10 cellular contexts compared by ENCODE assay signal in the genomic region with DNA sequence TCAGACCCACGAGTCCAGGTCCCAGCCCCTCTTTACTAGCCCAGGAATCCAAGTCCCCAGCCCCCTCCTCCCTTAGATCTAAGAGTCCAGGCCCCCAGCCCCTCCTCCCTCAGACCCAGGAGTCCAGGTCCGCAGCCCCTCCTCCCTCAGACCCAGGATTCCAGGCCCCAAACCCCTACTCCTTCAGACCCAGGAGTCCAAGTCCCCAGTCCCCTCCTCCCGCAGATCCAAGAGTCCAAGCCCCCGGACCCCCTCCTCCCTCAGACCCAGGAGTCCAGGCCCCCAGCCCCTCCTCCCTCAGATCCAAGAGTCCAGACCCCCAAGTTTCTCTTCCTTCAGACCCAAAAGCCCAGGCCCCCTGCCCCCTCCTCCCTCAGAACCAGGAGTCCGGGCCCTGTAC. TPM values are rescaled to one million over a fixed set of nuclear protein-coding genes. Genes with fewer than 3 reads are reported as not detected.
A peak's percentile ranks its signal among the peaks of the same experiment; 100 is the strongest.
DNase-seq lines count a peak whose midpoint lies in the region; ATAC-seq, FAIRE-seq and TF ChIP-seq lines count a peak whose summit lies in the region.
"Had no signal": no experiment of that assay in that cellular context is flagged by ENCODE, and none has a peak within 500 bp of the region (broad histone marks: within the 10 kb centered on the region; RNA-seq: fewer than 3 reads in every experiment).

No MANE protein-coding gene starts in this region.

- peak overlapping the region; percentile 27 for H3K4me2 ChIP-seq in endothelial cell of umbilical vein (ENCODE audit: insufficient read depth, low read length)
- peak overlapping the region; percentile 93 for H3K4me2 ChIP-seq in neuronal stem cell (ENCODE audit: insufficient read depth, low read length, poor library complexity, severe bottlenecking)

- H4K91ac ChIP-seq in neuronal stem cell (ENCODE audit: low read depth, low read length, poor library complexity), result no peak overlapping the region

- POLR2A ChIA-PET in Panc1 (lab: Charles Lee) (no interaction called here), endothelial cell of umbilical vein (lab: Charles Lee) (no interaction called here)

- no peak overlapping the region for H2BK120ac ChIP-seq in neuronal stem cell (ENCODE audit: low read depth, low read length)

- H2BK5ac ChIP-seq in neuronal stem cell (ENCODE audit: low read length), result peak overlapping the region; percentile 75

- CTCF ChIA-PET in Panc1 (lab: Charles Lee) (no interaction called here), endothelial cell of umbilical vein (lab: Charles Lee) (interaction anchor here (0.7 to 2.1 kb wide), 5 partner anchors 13 to 73 kb away, joined by 3 to 20 read pairs (median 5); no protein-coding TSS in a partner anchor)

- H2BK12ac ChIP-seq in neuronal stem cell (ENCODE audit: low read length), result no peak overlapping the region

- peak overlapping the region; percentile 81 for H3K27ac ChIP-seq in CD4-positive, CD25-positive, alpha-beta regulatory T cell (ENCODE audit: insufficient read depth, low read length, poor library complexity, severe bottlenecking)
- H3K27ac ChIP-seq in Panc1 (ENCODE audit: low read length), result peak overlapping the region; percentile 83
- no peak overlapping the region for H3K27ac ChIP-seq in endothelial cell of umbilical vein (ENCODE audit: insufficient read depth, low read depth, low read length)
- peak overlapping the region; percentile 61 for H3K27ac ChIP-seq in neuronal stem cell (replicated peaks; ENCODE audit: low read length)

- H3K18ac ChIP-seq in neuronal stem cell (ENCODE audit: low read length), result peak overlapping the region; percentile 96

- peaks cover 5 to 42% (median 20%) of the 10 kb centered on the region in 4 donors for H3K4me1 Mint-ChIP-seq in CD4-positive, CD25-positive, alpha-beta regulatory T cell

- TF ChIP-seq CTCF in Panc1 (IDR thresholded peaks at IDR 0.05) (no peak), endothelial cell of umbilical vein (IDR thresholded peaks at IDR 0.05; ENCODE audit: extremely low read depth in 1 of 2, insufficient read depth in 1 of 2, low read depth in 1 of 2, low read length in 2 of 2) (no peak)

- H3K4me3 ChIP-seq in CD4-positive, CD25-positive, alpha-beta regulatory T cell (ENCODE audit: low read depth, low read length), result peak overlapping the region; percentile 75
- H3K4me3 ChIP-seq in Panc1 (ENCODE audit: low read depth in 2 of 2, low read length in 2 of 2), result peak overlapping the region; percentile 47 to 72
- peak overlapping the region in 2 of 3 experiments; percentile 9 to 41 for H3K4me3 ChIP-seq in endothelial cell of umbilical vein (replicated peaks in 1 of 3; ENCODE audit: insufficient read depth in 1 of 3, low read depth in 1 of 3, low read length in 3 of 3)
- H3K4me3 ChIP-seq in neuronal stem cell (ENCODE audit: low read length in 2 of 2), result peak overlapping the region; percentile 64 to 97

- peaks cover 11% of the 10 kb centered on the region for H3K27me3 Mint-ChIP-seq in CD4-positive, CD25-positive, alpha-beta regulatory T cell

- peak overlapping the region; percentile 55 for H3K9ac ChIP-seq in endothelial cell of umbilical vein (replicated peaks; ENCODE audit: extremely low read depth, insufficient read depth, low read length)
- peak overlapping the region; percentile 94 for H3K9ac ChIP-seq in neuronal stem cell (ENCODE audit: low read depth, low read length, poor library complexity)

- H3K4me1 ChIP-seq in CD4-positive, CD25-positive, alpha-beta regulatory T cell (ENCODE audit: control insufficient read depth, insufficient read depth, low read length, poor library complexity, severe bottlenecking), result peaks cover 28% of the 10 kb centered on the region
- H3K4me1 ChIP-seq in Panc1 (ENCODE audit: control insufficient read depth, insufficient read depth, low read length) (peaks cover 10% of the 10 kb centered on the region), endothelial cell of umbilical vein (ENCODE audit: control insufficient read depth, extremely low read depth, insufficient read depth, low read length) (peaks cover 2% of the 10 kb centered on the region), neuronal stem cell (ENCODE audit: control insufficient read depth in 2 of 2, insufficient read depth in 1 of 2, low read depth in 1 of 2, low read length in 2 of 2) (peaks cover 0 to 10% of the 10 kb centered on the region in 2 donors)

- H3K9me3 ChIP-seq in CD4-positive, CD25-positive, alpha-beta regulatory T cell (ENCODE audit: control insufficient read depth in 2 of 2, low read length in 2 of 2), result no peaks in the 10 kb centered on the region
- no peaks in the 10 kb centered on the region for H3K9me3 ChIP-seq in Panc1 (ENCODE audit: control insufficient read depth, insufficient read depth, low read depth, low read length)
- no peaks in the 10 kb centered on the region for H3K9me3 ChIP-seq in endothelial cell of umbilical vein (replicated peaks; ENCODE audit: control insufficient read depth, insufficient read depth, low read length)
- no peaks in the 10 kb centered on the region for H3K9me3 ChIP-seq in neuronal stem cell (replicated peaks in 1 of 2; ENCODE audit: control insufficient read depth in 2 of 2, insufficient read depth in 1 of 2, low read depth in 1 of 2, low read length in 2 of 2)

- H2AFZ ChIP-seq in endothelial cell of umbilical vein (ENCODE audit: low read depth, low read length) (no peak overlapping the region), neuronal stem cell (ENCODE audit: low read length) (peak overlapping the region; percentile 95)

- no peaks in the 10 kb centered on the region for H3K36me3 ChIP-seq in CD4-positive, CD25-positive, alpha-beta regulatory T cell (ENCODE audit: control insufficient read depth, insufficient read depth, low read length)
- H3K36me3 ChIP-seq in Panc1 (ENCODE audit: control insufficient read depth, insufficient read depth, low read length) (peaks cover 2% of the 10 kb centered on the region; the same call in 1 of the 2 replicates), endothelial cell of umbilical vein (ENCODE audit: control insufficient read depth in 2 of 2, extremely low read depth in 1 of 2, insufficient read depth in 2 of 2, low read length in 2 of 2) (peaks cover 14 to 18% of the 10 kb centered on the region in 2 experiments), neuronal stem cell (replicated peaks in 1 of 2; ENCODE audit: control insufficient read depth in 2 of 2, insufficient read depth in 2 of 2, low read length in 2 of 2) (peaks cover 2 to 39% of the 10 kb centered on the region in 2 donors)

- ATAC-seq in CD4-positive, CD25-positive, alpha-beta regulatory T cell (ENCODE audit: low read depth in 2 of 2), result no peak
- ATAC-seq in Panc1 (no peak), sciatic nerve (no peak), HG02840 (IDR thresholded peaks at IDR 0.05; ENCODE audit: low FRiP score, unreplicated experiment) (no peak)

- H3K79me1 ChIP-seq in neuronal stem cell (ENCODE audit: low read depth, low read length), result no peaks in the 10 kb centered on the region

- intact Hi-C loops in Panc1 (cut with micrococcal nuclease; ENCODE audit: unreplicated experiment), result no loop called here
- intact Hi-C loops in endothelial cell of umbilical vein (cut with micrococcal nuclease), result loop anchor here (1.0 kb wide), 1 partner anchor 15 kb away; no protein-coding TSS in a partner anchor
- intact Hi-C loops in sciatic nerve (cut with DNase I), result no loop called here

- H2AK5ac ChIP-seq in neuronal stem cell (ENCODE audit: low read depth, low read length), result peak overlapping the region; percentile 85

- H3K36me3 Mint-ChIP-seq in CD4-positive, CD25-positive, alpha-beta regulatory T cell, result peaks cover 21% of the 10 kb centered on the region

- H3K4ac ChIP-seq in neuronal stem cell (ENCODE audit: low read length), result no peak overlapping the region

- dilution Hi-C loops in endothelial cell of umbilical vein (cut with MboI; ENCODE audit: extremely low pct_ligation_motif_present, low sequenced_read_pairs), result no loop called here

- H3K27ac Mint-ChIP-seq in CD4-positive, CD25-positive, alpha-beta regulatory T cell, result peak overlapping the region; percentile 83 to 91 (median 90)

- no peaks in the 10 kb centered on the region for H4K20me1 ChIP-seq in endothelial cell of umbilical vein (replicated peaks; ENCODE audit: control insufficient read depth, extremely low read depth, insufficient read depth, low read length)

- BruUV-seq in Panc1 (replicated peaks; lab: Mats Ljungman, UMichigan) (no TSS peak), endothelial cell of umbilical vein (replicated peaks; lab: Mats Ljungman, UMichigan) (no TSS peak)

- no peak for FAIRE-seq in endothelial cell of umbilical vein (lab: Jason Lieb, UNC)
- FAIRE-seq: frontal cortex had no signal

- H3K4me3 Mint-ChIP-seq in CD4-positive, CD25-positive, alpha-beta regulatory T cell, result peak overlapping the region; percentile 88 to 97 (median 92)

- WGBS in neuronal stem cell (ENCODE audit: extremely low coverage in 2 of 2, insufficient read length in 2 of 2, insufficient replicate concordance in 1 of 2), 2 donors, result no CpG with 5 or more reads among the region's 5 CpGs

- peak overlapping the region; percentile 91 for H3K14ac ChIP-seq in neuronal stem cell (ENCODE audit: low read length)

- no peak overlapping the region for H3K23ac ChIP-seq in neuronal stem cell (ENCODE audit: low read depth, low read length, poor library complexity)

- no peaks in the 10 kb centered on the region for H3K9me1 ChIP-seq in endothelial cell of umbilical vein (replicated peaks; ENCODE audit: control insufficient read depth, extremely low read depth, insufficient read depth, low read length)

- H4K8ac ChIP-seq in neuronal stem cell (ENCODE audit: low read depth, low read length), result no peak overlapping the region

- no peak for TF ChIP-seq POLR2A in endothelial cell of umbilical vein (IDR thresholded peaks at IDR 0.05; ENCODE audit: low read depth, low read length)

- H2BK15ac ChIP-seq in neuronal stem cell (ENCODE audit: low read length), result no peak overlapping the region

- H3K9me3 Mint-ChIP-seq in CD4-positive, CD25-positive, alpha-beta regulatory T cell, result peaks cover 0 to 5% (median 0%) of the 10 kb centered on the region in 7 donors

- in situ Hi-C loops in Panc1 (cut with HindIII; ENCODE audit: low pct_unique_long_range_greater_than_20kb, low sequenced_read_pairs), result no loop called here

- H3K27me3 ChIP-seq in CD4-positive, CD25-positive, alpha-beta regulatory T cell (ENCODE audit: control insufficient read depth, insufficient read depth, low read length), result no peaks in the 10 kb centered on the region
- H3K27me3 ChIP-seq in Panc1 (ENCODE audit: control insufficient read depth, insufficient read depth, low read length) (no peaks in the 10 kb centered on the region), endothelial cell of umbilical vein (ENCODE audit: control insufficient read depth in 2 of 2, insufficient read depth in 2 of 2, low read length in 2 of 2) (no peaks in the 10 kb centered on the region), neuronal stem cell (ENCODE audit: control insufficient read depth in 3 of 3, insufficient read depth in 3 of 3, low read depth in 1 of 3, low read length in 3 of 3) (peaks cover 0 to 22% (median 0%) of the 10 kb centered on the region in 3 experiments)

- no peak for DNase-seq in CD4-positive, CD25-positive, alpha-beta regulatory T cell
- DNase-seq in Panc1 (ENCODE audit: low read depth, low spot score) (no peak), endothelial cell of umbilical vein (ENCODE audit: low read depth, low spot score) (no peak), neuronal stem cell (ENCODE audit: low spot score) (no peak), sciatic nerve (ENCODE audit: low spot score) (no peak), OCI-M2 (lab: John Stamatoyannopoulos, UW; ENCODE audit: unreplicated experiment) (no peak), NCI-H2196 (lab: John Stamatoyannopoulos, UW; ENCODE audit: unreplicated experiment) (no peak)

- no peaks in the 10 kb centered on the region for H3K79me2 ChIP-seq in endothelial cell of umbilical vein (ENCODE audit: control insufficient read depth, insufficient read depth, low read length)

RNA-seq across cellular contexts. Expression of gene SPACA6, which starts 11.5 kb away (rescaled TPM):
- total RNA-seq in CD4-positive, CD25-positive, alpha-beta regulatory T cell, result 4.4 TPM
- polyA plus RNA-seq in CD4-positive, CD25-positive, alpha-beta regulatory T cell, result 1 to 10 TPM in 3 of 4 donors, under 1 TPM in 1; 0.98 to 5.6 (median 1.6) TPM
- total RNA-seq in Panc1 (2021; ENCODE audit: unreplicated experiment) (14.3 TPM), endothelial cell of umbilical vein (34.4 and 41.1 TPM in 2 replicates), sciatic nerve (47.7 TPM)
- 5.8 TPM for polyA plus RNA-seq in Panc1 (2012; ENCODE audit: insufficient read length)
- 11.9 and 14.5 TPM in 2 replicates for polyA plus RNA-seq in endothelial cell of umbilical vein
- 5.0 and 8.7 TPM in 2 replicates for polyA plus RNA-seq in endothelial cell of umbilical vein (2011; cell fraction: cytosol; rRNA removed)
- 92.4 and 95.0 TPM in 2 replicates for polyA plus RNA-seq in endothelial cell of umbilical vein (2011; cell fraction: nucleus; rRNA removed)
- 8.3 and 12.0 TPM in 2 replicates for polyA plus RNA-seq in endothelial cell of umbilical vein (2012)
- polyA minus RNA-seq in endothelial cell of umbilical vein, result 5.3 and 12.0 TPM in 2 replicates
- not detected for polyA minus RNA-seq in endothelial cell of umbilical vein (2011; cell fraction: cytosol; rRNA and poly(A)+ RNA removed)
- polyA minus RNA-seq in endothelial cell of umbilical vein (2011; cell fraction: nucleus; rRNA and poly(A)+ RNA removed), result 12.9 and 24.9 TPM in 2 replicates
- polyA plus RNA-seq in neuronal stem cell (2013, experiment 1 of 2), result 4.1 TPM
- 5.0 TPM for polyA plus RNA-seq in neuronal stem cell (2013, experiment 2 of 2)

RNA-seq across cellular contexts. Expression of gene HAS1, which starts 19.2 kb away (rescaled TPM):
- 0.86 TPM for total RNA-seq in CD4-positive, CD25-positive, alpha-beta regulatory T cell
- polyA plus RNA-seq in CD4-positive, CD25-positive, alpha-beta regulatory T cell, result not detected
- total RNA-seq in Panc1 (2021; ENCODE audit: unreplicated experiment) (not detected), endothelial cell of umbilical vein (not detected in 2 replicates), sciatic nerve (0.58 TPM)
- polyA plus RNA-seq in Panc1 (2012; ENCODE audit: insufficient read length), result not detected
- polyA plus RNA-seq in endothelial cell of umbilical vein, result not detected in 2 replicates
- not detected in 2 replicates for polyA plus RNA-seq in endothelial cell of umbilical vein (2011; cell fraction: cytosol; rRNA removed)
- polyA plus RNA-seq in endothelial cell of umbilical vein (2011; cell fraction: nucleus; rRNA removed), result not detected in 2 replicates
- polyA plus RNA-seq in endothelial cell of umbilical vein (2012), result not detected in 2 replicates
- polyA minus RNA-seq in endothelial cell of umbilical vein, result not detected in 2 replicates
- polyA minus RNA-seq in endothelial cell of umbilical vein (2011; cell fraction: cytosol; rRNA and poly(A)+ RNA removed), result not detected
- not detected in 2 replicates for polyA minus RNA-seq in endothelial cell of umbilical vein (2011; cell fraction: nucleus; rRNA and poly(A)+ RNA removed)
- 0.06 TPM for polyA plus RNA-seq in neuronal stem cell (2013, experiment 1 of 2)
- 0.08 TPM for polyA plus RNA-seq in neuronal stem cell (2013, experiment 2 of 2)
- total RNA-seq: NCI-H460 had no signal

RNA-seq across cellular contexts. Expression of gene FPR1, which starts 47.1 kb away (rescaled TPM):
- total RNA-seq in CD4-positive, CD25-positive, alpha-beta regulatory T cell, result not detected
- polyA plus RNA-seq in CD4-positive, CD25-positive, alpha-beta regulatory T cell, result 1 to 10 TPM in 1 of 4 donors, under 1 TPM in 1, not detected in 2; 0.26 to 1.1 TPM
- total RNA-seq in Panc1 (2021; ENCODE audit: unreplicated experiment), result not detected
- not detected for polyA plus RNA-seq in Panc1 (2012; ENCODE audit: insufficient read length)
- total RNA-seq in endothelial cell of umbilical vein, result not detected in 2 replicates
- polyA plus RNA-seq in endothelial cell of umbilical vein, result not detected in 2 replicates
- not detected in 2 replicates for polyA plus RNA-seq in endothelial cell of umbilical vein (2011; cell fraction: cytosol; rRNA removed)
- polyA plus RNA-seq in endothelial cell of umbilical vein (2011; cell fraction: nucleus; rRNA removed), result not detected in 2 replicates
- not detected in 2 replicates for polyA plus RNA-seq in endothelial cell of umbilical vein (2012)
- polyA minus RNA-seq in endothelial cell of umbilical vein, result not detected in 2 replicates
- polyA minus RNA-seq in endothelial cell of umbilical vein (2011; cell fraction: cytosol; rRNA and poly(A)+ RNA removed), result not detected
- polyA minus RNA-seq in endothelial cell of umbilical vein (2011; cell fraction: nucleus; rRNA and poly(A)+ RNA removed), result not detected in 2 replicates
- polyA plus RNA-seq in neuronal stem cell (2013, experiment 1 of 2), result not detected
- polyA plus RNA-seq in neuronal stem cell (2013, experiment 2 of 2), result not detected
- total RNA-seq in sciatic nerve, result 15.5 TPM
- total RNA-seq: NCI-H460 had no signal

RNA-seq across cellular contexts. Expression of gene FPR2, which starts 56.4 kb away (rescaled TPM):
- not detected for total RNA-seq in CD4-positive, CD25-positive, alpha-beta regulatory T cell
- polyA plus RNA-seq in CD4-positive, CD25-positive, alpha-beta regulatory T cell, result not detected
- total RNA-seq in Panc1 (2021; ENCODE audit: unreplicated experiment) (not detected), endothelial cell of umbilical vein (not detected in 2 replicates), sciatic nerve (2.4 TPM)
- polyA plus RNA-seq in Panc1 (2012; ENCODE audit: insufficient read length), result not detected
- not detected in 2 replicates for polyA plus RNA-seq in endothelial cell of umbilical vein
- not detected in 2 replicates for polyA plus RNA-seq in endothelial cell of umbilical vein (2011; cell fraction: cytosol; rRNA removed)
- polyA plus RNA-seq in endothelial cell of umbilical vein (2011; cell fraction: nucleus; rRNA removed), result not detected in 2 replicates
- not detected in 2 replicates for polyA plus RNA-seq in endothelial cell of umbilical vein (2012)
- not detected in 2 replicates for polyA minus RNA-seq in endothelial cell of umbilical vein
- not detected for polyA minus RNA-seq in endothelial cell of umbilical vein (2011; cell fraction: cytosol; rRNA and poly(A)+ RNA removed)
- polyA minus RNA-seq in endothelial cell of umbilical vein (2011; cell fraction: nucleus; rRNA and poly(A)+ RNA removed), result not detected in 2 replicates
- polyA plus RNA-seq in neuronal stem cell (2013, experiment 1 of 2), result not detected
- not detected for polyA plus RNA-seq in neuronal stem cell (2013, experiment 2 of 2)
- total RNA-seq: NCI-H460 had no signal

RNA-seq across cellular contexts. Expression of gene SIGLEC14, which starts 58.0 kb away (rescaled TPM):
- not detected for total RNA-seq in CD4-positive, CD25-positive, alpha-beta regulatory T cell
- under 1 TPM in 2 of 4 donors, not detected in 2; 0.08 to 0.18 TPM for polyA plus RNA-seq in CD4-positive, CD25-positive, alpha-beta regulatory T cell
- not detected for total RNA-seq in Panc1 (2021; ENCODE audit: unreplicated experiment)
- polyA plus RNA-seq in Panc1 (2012; ENCODE audit: insufficient read length), result not detected
- total RNA-seq in endothelial cell of umbilical vein, result 0.58 TPM in 1 of 2 replicates, not detected in the other
- 0.10 and 0.14 TPM in 2 replicates for polyA plus RNA-seq in endothelial cell of umbilical vein
- polyA plus RNA-seq in endothelial cell of umbilical vein (2011; cell fraction: cytosol; rRNA removed), result 0.05 and 0.10 TPM in 2 replicates
- polyA plus RNA-seq in endothelial cell of umbilical vein (2011; cell fraction: nucleus; rRNA removed), result 0.11 TPM in 1 of 2 replicates, not detected in the other
- polyA plus RNA-seq in endothelial cell of umbilical vein (2012), result 0.13 and 0.16 TPM in 2 replicates
- polyA minus RNA-seq in endothelial cell of umbilical vein, result 0.17 and 0.46 TPM in 2 replicates
- polyA minus RNA-seq in endothelial cell of umbilical vein (2011; cell fraction: cytosol; rRNA and poly(A)+ RNA removed), result not detected
- polyA minus RNA-seq in endothelial cell of umbilical vein (2011; cell fraction: nucleus; rRNA and poly(A)+ RNA removed), result not detected in 2 replicates
- 0.01 TPM for polyA plus RNA-seq in neuronal stem cell (2013, experiment 1 of 2)
- polyA plus RNA-seq in neuronal stem cell (2013, experiment 2 of 2), result not detected
- 4.1 TPM for total RNA-seq in sciatic nerve
- total RNA-seq: NCI-H460 had no signal

Comparison
In these comparisons a context has a peak if more than half of its experiments do, and no peak if none do; other contexts are left out.
1. H3K4me3 ChIP-seq: peak in every context shown above with its lines; median percentile 80 in neuronal stem cell; 75 in CD4-positive, CD25-positive, alpha-beta regulatory T cell; 60 in Panc1; 25 in endothelial cell of umbilical vein.
2. RNA of gene FPR1, which starts 47.1 kb away (total RNA-seq): 15.5 TPM in sciatic nerve (single experiment); not detected in CD4-positive, CD25-positive, alpha-beta regulatory T cell (single experiment), not detected in Panc1 (single experiment) and not detected in endothelial cell of umbilical vein; every median in the first group is over 10 times any median in the second.